ENCODE assay signal across 8 cellular contexts in the genomic region with DNA sequence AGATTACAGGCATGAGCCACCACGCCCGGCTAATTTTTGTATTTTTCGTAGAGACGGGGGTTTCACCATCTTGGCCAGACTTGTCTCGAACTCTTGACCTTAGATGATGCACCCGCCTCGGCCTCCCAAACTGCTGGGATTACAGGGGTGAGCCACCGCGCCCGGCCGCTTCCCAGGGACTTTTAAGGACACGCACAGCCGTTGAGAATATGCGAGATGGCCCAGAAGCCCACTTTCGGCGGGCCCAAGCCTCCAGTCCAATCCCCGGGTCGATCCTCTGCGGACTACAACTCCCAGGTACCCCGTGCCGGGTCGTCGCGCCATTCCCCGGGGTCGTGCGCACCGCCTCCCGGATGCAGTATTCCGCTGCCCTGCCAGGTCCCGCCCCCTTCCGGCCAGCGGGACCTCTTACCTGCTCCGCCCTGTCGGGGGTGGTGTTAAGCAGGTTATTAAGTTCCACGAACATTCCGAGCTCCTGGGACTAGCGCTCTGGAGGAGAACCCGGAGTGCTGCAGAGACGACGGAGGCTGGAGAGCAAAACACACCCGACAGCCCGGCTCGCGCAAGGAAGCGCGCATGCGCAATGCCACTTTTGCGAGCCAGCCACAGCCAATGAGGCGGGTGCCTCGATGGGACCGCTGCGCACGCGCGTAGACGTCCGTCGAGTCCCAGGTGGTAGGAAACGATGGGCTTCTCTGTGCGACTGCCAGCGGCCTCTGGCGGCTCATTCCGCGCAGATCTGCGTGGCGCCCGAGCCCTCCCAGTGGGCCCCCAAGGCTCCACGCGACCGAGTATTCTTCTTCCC. TPM values are rescaled to one million over a fixed set of nuclear protein-coding genes. Genes with fewer than 3 reads are reported as not detected.
DNase-seq lines count a peak whose midpoint lies in the region; ATAC-seq and TF ChIP-seq lines count a peak whose summit lies in the region.

A gene with protein sequence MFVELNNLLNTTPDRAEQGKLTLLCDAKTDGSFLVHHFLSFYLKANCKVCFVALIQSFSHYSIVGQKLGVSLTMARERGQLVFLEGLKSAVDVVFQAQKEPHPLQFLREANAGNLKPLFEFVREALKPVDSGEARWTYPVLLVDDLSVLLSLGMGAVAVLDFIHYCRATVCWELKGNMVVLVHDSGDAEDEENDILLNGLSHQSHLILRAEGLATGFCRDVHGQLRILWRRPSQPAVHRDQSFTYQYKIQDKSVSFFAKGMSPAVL (minus strand): TSS at position 588 of the 805 bp plus-strand sequence. CDS start 122 bp downstream, at position 466.

- peaks cover 13% of the 10 kb centered on the region for H3K4me1 ChIP-seq in CD4-positive, CD25-positive, alpha-beta regulatory T cell (ENCODE audit: control insufficient read depth, insufficient read depth, low read length, poor library complexity, severe bottlenecking)
- H3K4me1 ChIP-seq in left lung, result peaks cover 0 to 22% of the 10 kb centered on the region in 2 donors

- H3K36me3 ChIP-seq in CD4-positive, CD25-positive, alpha-beta regulatory T cell (ENCODE audit: control insufficient read depth, insufficient read depth, low read length), result peaks cover 13% of the 10 kb centered on the region
- H3K36me3 ChIP-seq in left lung, result peaks cover 0 to 28% of the 10 kb centered on the region in 2 donors

- H3K27ac ChIP-seq in CD4-positive, CD25-positive, alpha-beta regulatory T cell (ENCODE audit: insufficient read depth, low read length, poor library complexity, severe bottlenecking), result peak within 1 kb of the TSS; percentile 89
- H3K27ac ChIP-seq in left lung, result peak within 1 kb of the TSS; percentile 94 to 96

- DNase-seq in CD4-positive, CD25-positive, alpha-beta regulatory T cell, result peak; percentile 95 to 99 (median 98)
- DNase-seq in NCI-H748 treated with DMSO at 0.1 percent for 48 hours (lab: John Stamatoyannopoulos, UW) (peak; percentile 79), left lung (peak; percentile 98)
- DNase-seq in activated CD4-positive, alpha-beta T cell treated with anti-CD3 and anti-CD28 coated beads, Interleukin-2, amount 50 U/mL, for 24 hours (ENCODE audit: low read depth in 1 of 2, low spot score in 1 of 2), result peak; percentile 96
- DNase-seq in stimulated activated CD4-positive, alpha-beta T cell treated with anti-CD3 and anti-CD28 coated beads, Interleukin-2, amount 100 ng/mL, for 48 hours, result peak; percentile 94 to 95

- TF ChIP-seq CTCF in left lung (IDR thresholded peaks at IDR 0.05), result peak; percentile 36 to 37

- peak within 1 kb of the TSS; percentile 96 to 99 (median 97) for H3K4me3 Mint-ChIP-seq in CD4-positive, CD25-positive, alpha-beta regulatory T cell
- peak within 1 kb of the TSS; percentile 93 for H3K4me3 Mint-ChIP-seq in dendritic cell treated with granulocyte-macrophage colony-stimulating factor and Interleukin-4, amounts not matched to agents 40 ng/mL and 50 ng/mL, for 4 days

- H3K4me1 Mint-ChIP-seq in CD4-positive, CD25-positive, alpha-beta regulatory T cell, result peaks cover 6 to 33% (median 16%) of the 10 kb centered on the region in 4 donors
- H3K4me1 Mint-ChIP-seq in dendritic cell treated with granulocyte-macrophage colony-stimulating factor and Interleukin-4, amounts not matched to agents 40 ng/mL and 50 ng/mL, for 4 days (ENCODE audit: low read depth), result peaks cover 24% of the 10 kb centered on the region

- H3K36me3 Mint-ChIP-seq in CD4-positive, CD25-positive, alpha-beta regulatory T cell, result no peaks in the 10 kb centered on the region
- peaks cover 36% of the 10 kb centered on the region for H3K36me3 Mint-ChIP-seq in dendritic cell treated with granulocyte-macrophage colony-stimulating factor and Interleukin-4, amounts not matched to agents 40 ng/mL and 50 ng/mL, for 4 days (ENCODE audit: low read depth)

- peaks cover 0 to 2% (median 0%) of the 10 kb centered on the region in 7 donors for H3K9me3 Mint-ChIP-seq in CD4-positive, CD25-positive, alpha-beta regulatory T cell
- no peaks in the 10 kb centered on the region for H3K9me3 Mint-ChIP-seq in dendritic cell treated with granulocyte-macrophage colony-stimulating factor and Interleukin-4, amounts not matched to agents 40 ng/mL and 50 ng/mL, for 4 days

- H3K27ac Mint-ChIP-seq in CD4-positive, CD25-positive, alpha-beta regulatory T cell, result peak within 1 kb of the TSS; percentile 97 to 99 (median 98)
- peak within 1 kb of the TSS; percentile 96 for H3K27ac Mint-ChIP-seq in dendritic cell treated with granulocyte-macrophage colony-stimulating factor and Interleukin-4, amounts not matched to agents 40 ng/mL and 50 ng/mL, for 4 days

- H3K9me3 ChIP-seq in CD4-positive, CD25-positive, alpha-beta regulatory T cell (ENCODE audit: control insufficient read depth in 2 of 2, low read length in 2 of 2), result no peaks in the 10 kb centered on the region
- H3K9me3 ChIP-seq in left lung, result no peaks in the 10 kb centered on the region

- ATAC-seq in CD4-positive, CD25-positive, alpha-beta regulatory T cell (ENCODE audit: low read depth in 2 of 2), result peak; percentile 93 to 95
- peak; percentile 93 for ATAC-seq in GM19395 (IDR thresholded peaks at IDR 0.05; ENCODE audit: unreplicated experiment)
- ATAC-seq in HG03565 (IDR thresholded peaks at IDR 0.05; ENCODE audit: unreplicated experiment), result peak; percentile 83
- ATAC-seq in left lung, result peak; percentile 99

- H3K4me3 ChIP-seq in CD4-positive, CD25-positive, alpha-beta regulatory T cell (ENCODE audit: low read depth, low read length), result peak within 1 kb of the TSS; percentile 81
- H3K4me3 ChIP-seq in left lung, result peak within 1 kb of the TSS; percentile 63 to 79

- no peaks in the 10 kb centered on the region for H3K27me3 ChIP-seq in CD4-positive, CD25-positive, alpha-beta regulatory T cell (ENCODE audit: control insufficient read depth, insufficient read depth, low read length)
- no peaks in the 10 kb centered on the region for H3K27me3 ChIP-seq in left lung

- intact Hi-C loops in dendritic cell treated with granulocyte-macrophage colony-stimulating factor and Interleukin-4, amounts not matched to agents 40 ng/mL and 50 ng/mL, for 4 days (cut with micrococcal nuclease), result loop anchor here (1.0 kb wide), 1 partner anchor 92 kb away; no protein-coding TSS in a partner anchor
- intact Hi-C loops in left lung (cut with DNase I), result no loop called here

- peaks cover 16% of the 10 kb centered on the region for H3K27me3 Mint-ChIP-seq in CD4-positive, CD25-positive, alpha-beta regulatory T cell
- no peaks in the 10 kb centered on the region for H3K27me3 Mint-ChIP-seq in dendritic cell treated with granulocyte-macrophage colony-stimulating factor and Interleukin-4, amounts not matched to agents 40 ng/mL and 50 ng/mL, for 4 days

RNA-seq across cellular contexts. Expression of the gene that starts here (rescaled TPM):
- 18.4 TPM for total RNA-seq in CD4-positive, CD25-positive, alpha-beta regulatory T cell
- 10 to 100 TPM; 33.2 to 54.1 (median 45.2) TPM for polyA plus RNA-seq in CD4-positive, CD25-positive, alpha-beta regulatory T cell
- 10 to 100 TPM; 25.7 to 26.8 TPM for total RNA-seq in left lung

Comparison
In these comparisons a context has a peak if more than half of its experiments do, and no peak if none do; other contexts are left out.
1. Peak in every context shown above with its lines: DNase-seq, ATAC-seq, H3K4me3 ChIP-seq and H3K27ac ChIP-seq.